8 cellular contexts compared by ENCODE assay signal in the genomic region with DNA sequence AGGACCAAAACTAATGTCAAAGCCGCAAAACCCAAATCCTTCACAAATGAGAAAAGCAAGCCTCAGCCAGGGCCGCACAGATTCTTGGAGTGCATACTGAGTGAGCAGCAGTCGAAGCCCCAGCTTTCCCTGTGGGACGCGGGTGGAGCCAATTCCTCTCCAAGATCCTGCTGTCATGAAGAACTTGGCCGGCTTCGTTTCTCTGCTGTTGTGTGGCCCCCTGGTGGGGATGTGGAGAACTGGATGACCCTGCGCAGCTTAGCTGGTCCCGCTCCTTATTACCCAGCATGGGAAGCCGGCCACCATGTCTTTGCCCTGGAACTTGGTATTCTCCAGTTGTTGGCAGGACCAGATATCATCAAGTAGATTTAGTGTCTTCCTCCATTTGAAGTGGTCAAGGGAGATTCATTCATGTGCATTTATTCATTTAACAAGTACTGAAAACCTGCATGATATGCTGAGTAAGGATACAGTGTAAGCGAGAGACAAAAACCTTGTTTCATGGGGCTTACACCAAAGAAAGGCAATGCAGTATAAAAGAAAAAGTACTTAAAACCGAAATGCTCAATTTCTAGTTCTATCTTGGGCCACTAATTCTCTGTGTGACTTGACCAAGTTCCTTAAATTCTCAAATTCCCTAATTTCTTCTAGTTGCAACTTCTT. TPM values are rescaled to one million over a fixed set of nuclear protein-coding genes. Genes with fewer than 3 reads are reported as not detected.
DNase-seq lines count a peak whose midpoint lies in the region; ATAC-seq and TF ChIP-seq lines count a peak whose summit lies in the region.

No MANE protein-coding gene starts in this region.

- TF ChIP-seq CTCF in LNCaP clone FGC (IDR thresholded peaks at IDR 0.05; ENCODE audit: control insufficient read depth, extremely low read depth, insufficient read depth) (peak; percentile 92), gastroesophageal sphincter (IDR thresholded peaks at IDR 0.05) (peak; percentile 84 to 95 (median 93)), osteocyte (IDR thresholded peaks at IDR 0.05) (peak; percentile 98), tibial artery (IDR thresholded peaks at IDR 0.05) (peak; percentile 93)

- H3K27ac Mint-ChIP-seq in osteocyte (ENCODE audit: unreplicated experiment): peak overlapping the region; percentile 79

- H3K27me3 ChIP-seq in gastroesophageal sphincter (peaks cover 6% of the 10 kb centered on the region), tibial artery (no peaks in the 10 kb centered on the region)

- peaks cover 0 to 25% (median 4%) of the 10 kb centered on the region in 3 donors for H3K4me1 ChIP-seq in gastroesophageal sphincter
- H3K4me1 ChIP-seq in tibial artery: peaks cover 0 to 22% (median 8%) of the 10 kb centered on the region in 4 donors

- H3K9me3 Mint-ChIP-seq in osteocyte (ENCODE audit: unreplicated experiment): no peaks in the 10 kb centered on the region

- peaks cover 48% of the 10 kb centered on the region for H3K4me1 Mint-ChIP-seq in osteocyte (ENCODE audit: unreplicated experiment)

- no peaks in the 10 kb centered on the region for H3K27me3 Mint-ChIP-seq in osteocyte (ENCODE audit: unreplicated experiment)

- 13 to 42% methylated on average over 3 to 12 of the region's 12 CpGs for WGBS in gastroesophageal sphincter (ENCODE audit: low coverage in 1 of 2), 2 donors

- ATAC-seq in GM21447 (IDR thresholded peaks at IDR 0.05; ENCODE audit: unreplicated experiment) (peak; percentile 66), gastroesophageal sphincter (peak; percentile 86)

- no peak overlapping the region for H3K27ac ChIP-seq in gastroesophageal sphincter
- no peak overlapping the region for H3K27ac ChIP-seq in tibial artery

- H3K36me3 ChIP-seq in gastroesophageal sphincter (peaks cover 0 to 4% of the 10 kb centered on the region in 2 donors), tibial artery (no peaks in the 10 kb centered on the region)

- no peak overlapping the region for H3K4me3 Mint-ChIP-seq in osteocyte (ENCODE audit: unreplicated experiment)

- intact Hi-C loops in tibial artery (cut with DNase I; ENCODE audit: low total_unique reads): loop anchor here (2.0 to 5.0 kb wide), 2 partner anchors 149 to 199 kb away; no protein-coding TSS in a partner anchor

- peak; percentile 53 for DNase-seq in COLO668 (lab: John Stamatoyannopoulos, UW; ENCODE audit: unreplicated experiment)
- DNase-seq in LNCaP clone FGC (ENCODE audit: low read depth): peak; percentile 37
- DNase-seq in SHP77 treated with DMSO at 0.1 percent for 48 hours (lab: John Stamatoyannopoulos, UW): peak; percentile 3
- DNase-seq in activated effector memory CD4-positive, alpha-beta T cell treated with anti-CD3 and anti-CD28 coated beads, Interleukin-2, amount 50 U/mL, for 16 hours: peak; percentile 90
- peak; percentile 96 for DNase-seq in osteocyte (ENCODE audit: extremely low spot score, unreplicated experiment)
- DNase-seq in tibial artery: peak; percentile 91 to 93

- TF ChIP-seq EP300 in gastroesophageal sphincter (IDR thresholded peaks at IDR 0.05): no peak

- no peak for TF ChIP-seq POLR2A in gastroesophageal sphincter (IDR thresholded peaks at IDR 0.05)

- H3K9me3 ChIP-seq in gastroesophageal sphincter (no peaks in the 10 kb centered on the region), tibial artery (no peaks in the 10 kb centered on the region)

- H3K4me3 ChIP-seq in LNCaP clone FGC (ENCODE audit: low read depth, low read length) (no peak overlapping the region), gastroesophageal sphincter (no peak overlapping the region), tibial artery (no peak overlapping the region)

- H3K36me3 Mint-ChIP-seq in osteocyte (ENCODE audit: unreplicated experiment): peaks cover 13% of the 10 kb centered on the region

RNA-seq across cellular contexts. Expression of gene CRTAM, which starts 56.8 kb away (rescaled TPM):
- total RNA-seq in gastroesophageal sphincter (not detected), osteocyte (not detected in 2 replicates)

Comparison
In these comparisons a context has a peak if more than half of its experiments do, and no peak if none do; other contexts are left out.
1. DNase-seq: peak in every context shown above with its lines; median percentile 96 in osteocyte; 92 in tibial artery; 90 in activated effector memory CD4-positive, alpha-beta T cell treated with anti-CD3 and anti-CD28 coated beads, Interleukin-2, amount 50 U/mL, for 16 hours; 53 in COLO668; 37 in LNCaP clone FGC; 3 in SHP77 treated with DMSO at 0.1 percent for 48 hours.